Comparison of ENCODE assay signal across 27 cellular contexts in the genomic region with DNA sequence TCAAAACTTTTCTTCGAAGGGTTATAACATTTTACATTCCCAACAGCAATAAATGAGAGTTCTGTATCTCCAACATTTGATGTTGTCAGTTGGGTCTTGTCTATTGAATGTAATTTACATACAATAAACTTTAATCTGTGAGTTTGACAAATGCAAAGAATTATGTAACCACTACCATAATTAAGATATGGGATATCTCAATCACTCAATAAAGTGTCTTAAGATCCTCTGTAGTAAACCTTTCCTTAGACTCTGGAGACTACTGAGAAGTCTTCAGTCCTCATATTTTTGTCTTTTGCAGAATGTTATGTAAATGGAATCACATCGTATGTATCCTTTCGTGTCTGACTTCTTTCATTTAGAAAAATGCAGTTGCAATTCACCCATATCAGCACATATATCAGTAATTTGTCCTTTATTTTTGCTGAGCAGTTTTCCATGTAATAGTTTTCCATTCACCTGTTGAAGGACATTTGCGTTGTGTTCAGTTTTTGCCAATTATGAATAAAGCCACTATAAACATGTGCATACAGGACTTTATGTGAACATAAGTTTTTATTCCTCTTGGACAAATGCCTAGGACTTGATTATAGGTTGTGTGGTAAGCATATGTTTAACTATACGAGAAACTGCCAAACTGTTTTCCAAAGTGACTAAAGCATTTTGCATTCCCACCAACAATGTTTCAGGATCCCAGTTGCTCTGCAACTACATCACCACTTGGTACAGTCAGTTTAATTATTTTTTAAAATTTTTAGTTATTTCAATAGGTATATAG.
"Had no signal": no experiment of that assay in that cellular context is flagged by ENCODE, and none has a peak within 500 bp of the region (broad histone marks: within the 10 kb centered on the region; RNA-seq: fewer than 3 reads in every experiment).

No MANE protein-coding gene starts in this region.

- H3K4me1 ChIP-seq: lower lobe of right lung, neural progenitor cell, tibial nerve had no signal

- ATAC-seq: activated naive CD4-positive, alpha-beta T cell treated with anti-CD3 and anti-CD28 coated beads, Interleukin-2, amount 50 U/mL, for 72 hours; activated T-cell treated with anti-CD3 and anti-CD28 coated beads, Interleukin-2, amount 50 U/mL, for 72 hours; foreskin keratinocyte; heart left ventricle; left lobe of liver; lower lobe of right lung; natural killer cell had no signal

- H3K27me3 ChIP-seq: esophagus muscularis mucosa, foreskin keratinocyte, heart left ventricle, neural progenitor cell, right atrium auricular region, tibial nerve had no signal

- H3K36me3 ChIP-seq: esophagus muscularis mucosa, heart left ventricle, lower lobe of right lung, neural progenitor cell, right atrium auricular region, tibial nerve had no signal

- DNase-seq: activated CD4-positive, alpha-beta T cell treated with anti-CD3 and anti-CD28 coated beads for 4 hours; activated CD4-positive, alpha-beta T cell treated with anti-CD3 and anti-CD28 coated beads, Interleukin-2, amount 50 U/mL, for 4 hours; activated naive CD4-positive, alpha-beta T cell; activated T-cell treated with anti-CD3 and anti-CD28 coated beads for 4 hours; activated T-cell treated with anti-CD3 and anti-CD28 coated beads, Interleukin-2, amount 50 U/mL, for 72 hours; dermis blood vessel endothelial cell; effector CD4-positive, alpha-beta T cell; foreskin keratinocyte; heart left ventricle; hypothalamus; immature natural killer cell; lower lobe of right lung; mesenchymal stem cell; natural killer cell; occipital lobe; stimulated activated CD4-positive, alpha-beta T cell treated with anti-CD3 and anti-CD28 coated beads, Interleukin-1b, Interleukin-23, amount 100 ng/mL, for 48 hours; stimulated activated naive CD4-positive, alpha-beta T cell treated with Interleukin-2 at 50 U/mL for 16 hours had no signal

- H3K4me3 ChIP-seq: esophagus muscularis mucosa, heart left ventricle, lower lobe of right lung, neural progenitor cell, right atrium auricular region, smooth muscle cell, tibial nerve had no signal

- FAIRE-seq: bronchial epithelial cell, TTC549 had no signal

- H3K27ac ChIP-seq: esophagus muscularis mucosa, foreskin keratinocyte, heart left ventricle, lower lobe of right lung, neural progenitor cell, right atrium auricular region, tibial nerve, VCaP had no signal
